In genomic region chr3:38477057-38477820, GRCh38 we compare ENCODE assay signal across 30 cellular contexts.
"Had no signal": no experiment of that assay in that cellular context is flagged by ENCODE, and none has a peak within 500 bp of the region (broad histone marks: within the 10 kb centered on the region; RNA-seq: fewer than 3 reads in every experiment).

No MANE protein-coding gene starts in this region.

- H3K27ac ChIP-seq: dorsolateral prefrontal cortex, esophagus squamous epithelium, heart right ventricle, left lung, pancreas, right lobe of liver, suprapubic skin, transverse colon, upper lobe of right lung, uterus had no signal

- H3K4me1 Mint-ChIP-seq: stimulated activated memory B cell treated with anti-CD40 and anti-IgM and Interleukin-4, amounts not matched to agents 10 μg/mL and 1 μg/mL and 100 μg/mL, for 72 hours had no signal

- H3K4me3 ChIP-seq: dorsolateral prefrontal cortex, esophagus squamous epithelium, heart right ventricle, left lung, pancreas, right lobe of liver, suprapubic skin, transverse colon, upper lobe of right lung, uterus had no signal

- H3K9me3 Mint-ChIP-seq: nephron; stimulated activated memory B cell treated with anti-CD40 and anti-IgM and Interleukin-4, amounts not matched to agents 10 μg/mL and 1 μg/mL and 100 μg/mL, for 72 hours; stimulated activated naive CD8-positive, alpha-beta T cell treated with anti-CD3 and anti-CD28 coated beads, Interleukin-15, Interleukin-2, amounts not matched to agents 100 ng/mL and 50 ng/mL, for 24 hours had no signal

- DNase-seq: effector CD8-positive, alpha-beta T cell; esophagus squamous epithelium; foreskin melanocyte; glutamatergic neuron; heart right ventricle; hippocampal formation; left cardiac atrium; left lung; mesenchymal stem cell; midbrain; naive thymus-derived CD4-positive, alpha-beta T cell; occipital lobe; right lobe of liver; small intestine; stimulated activated CD4-positive, alpha-beta T cell treated with anti-CD3 and anti-CD28 coated beads, Interleukin-12 subunit alpha, Interleukin-12 subunit beta, amount 100 ng/mL, for 4 hours; stimulated activated CD4-positive, alpha-beta T cell treated with anti-CD3 and anti-CD28 coated beads, Interleukin-1b, Interleukin-23, amount 100 ng/mL, for 48 hours; stimulated activated CD4-positive, alpha-beta T cell treated with anti-CD3 and anti-CD28 coated beads, Interleukin-4, amount 100 ng/mL, for 24 hours; transverse colon; upper lobe of right lung; uterus had no signal

- H3K27me3 ChIP-seq: dorsolateral prefrontal cortex, esophagus squamous epithelium, heart right ventricle, left lung, pancreas, right lobe of liver, suprapubic skin, transverse colon, upper lobe of right lung, uterus had no signal

- H3K27ac Mint-ChIP-seq: nephron; stimulated activated memory B cell treated with anti-CD40 and anti-IgM and Interleukin-4, amounts not matched to agents 10 μg/mL and 1 μg/mL and 100 μg/mL, for 72 hours; stimulated activated naive CD8-positive, alpha-beta T cell treated with anti-CD3 and anti-CD28 coated beads, Interleukin-15, Interleukin-2, amounts not matched to agents 100 ng/mL and 50 ng/mL, for 24 hours had no signal

- H3K27me3 Mint-ChIP-seq: naive thymus-derived CD4-positive, alpha-beta T cell; progenitor cell of endocrine pancreas; stimulated activated memory B cell treated with anti-CD40 and anti-IgM and Interleukin-4, amounts not matched to agents 10 μg/mL and 1 μg/mL and 100 μg/mL, for 72 hours; stimulated activated naive CD8-positive, alpha-beta T cell treated with anti-CD3 and anti-CD28 coated beads, Interleukin-15, Interleukin-2, amounts not matched to agents 100 ng/mL and 50 ng/mL, for 24 hours had no signal

- H3K4me1 ChIP-seq: left lung, pancreas, suprapubic skin, uterus had no signal

- H3K4me3 Mint-ChIP-seq: nephron; stimulated activated memory B cell treated with anti-CD40 and anti-IgM and Interleukin-4, amounts not matched to agents 10 μg/mL and 1 μg/mL and 100 μg/mL, for 72 hours; stimulated activated naive CD8-positive, alpha-beta T cell treated with anti-CD3 and anti-CD28 coated beads, Interleukin-15, Interleukin-2, amounts not matched to agents 100 ng/mL and 50 ng/mL, for 24 hours had no signal

- H3K36me3 ChIP-seq: uterus had no signal

- H3K9me3 ChIP-seq: esophagus squamous epithelium, heart right ventricle, left lung, pancreas, right lobe of liver, suprapubic skin, transverse colon, upper lobe of right lung, uterus had no signal

- FAIRE-seq: colon, endothelial cell of umbilical vein, islet of Langerhans, pancreas, small intestine had no signal
